ENCODE assay signal across 19 cellular contexts in the genomic region with DNA sequence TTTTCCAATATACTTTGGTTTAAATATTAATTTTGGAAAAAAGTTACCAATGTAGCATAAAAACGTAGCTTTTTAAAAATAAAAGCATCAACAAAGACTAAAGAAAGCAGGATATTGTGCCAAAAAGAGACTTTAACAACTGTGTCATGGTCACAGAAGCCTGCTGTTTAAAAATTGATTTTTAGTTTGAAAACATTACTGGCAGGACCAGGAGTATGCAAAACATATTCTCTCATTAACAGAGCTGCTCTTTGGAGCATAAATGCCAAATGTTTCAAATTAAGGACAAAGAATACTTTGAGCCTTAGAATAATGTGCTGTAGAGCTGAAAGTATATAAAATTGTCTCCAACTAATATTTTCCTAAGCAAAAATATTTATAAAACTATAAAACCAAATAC.
DNase-seq lines count a peak whose midpoint lies in the region; ATAC-seq and TF ChIP-seq lines count a peak whose summit lies in the region.
"Had no signal": no experiment of that assay in that cellular context is flagged by ENCODE, and none has a peak within 500 bp of the region (broad histone marks: within the 10 kb centered on the region; RNA-seq: fewer than 3 reads in every experiment).

No MANE protein-coding gene starts in this region.

- H3K27me3 Mint-ChIP-seq in type B pancreatic cell: no peaks in the 10 kb centered on the region
- H3K27me3 Mint-ChIP-seq in activated naive CD8-positive, alpha-beta T cell treated with anti-CD3 and anti-CD28 coated beads for 36 hours: no peaks in the 10 kb centered on the region

- DNase-seq in type B pancreatic cell (ENCODE audit: extremely low spot score, unreplicated experiment) (no peak), NCI-H774 (lab: John Stamatoyannopoulos, UW) (no peak)
- DNase-seq in activated naive CD8-positive, alpha-beta T cell treated with anti-CD3 and anti-CD28 coated beads for 36 hours: no peak
- DNase-seq: activated CD4-positive, alpha-beta T cell treated with anti-CD3 and anti-CD28 coated beads for 4 hours; activated gamma-delta T cell; anterior cingulate cortex; effector memory CD4-positive, alpha-beta T cell; glutamatergic neuron; NCI-H146; NCI-H226; occipital lobe; right lobe of liver; stimulated activated naive CD8-positive, alpha-beta T cell treated with anti-CD3 and anti-CD28 coated beads, Interleukin-15, Interleukin-2, amounts not matched to agents 100 U/mL and 50 U/mL, for 24 hours; trophoblast cell had no signal

- H3K4me1 Mint-ChIP-seq in type B pancreatic cell (ENCODE audit: unreplicated experiment): peaks cover 8% of the 10 kb centered on the region
- H3K4me1 Mint-ChIP-seq in activated naive CD8-positive, alpha-beta T cell treated with anti-CD3 and anti-CD28 coated beads for 36 hours: peaks cover 2% of the 10 kb centered on the region

- H3K36me3 Mint-ChIP-seq in type B pancreatic cell: no peaks in the 10 kb centered on the region
- H3K36me3 Mint-ChIP-seq in activated naive CD8-positive, alpha-beta T cell treated with anti-CD3 and anti-CD28 coated beads for 36 hours: no peaks in the 10 kb centered on the region

- H3K4me3 Mint-ChIP-seq in type B pancreatic cell: no peak overlapping the region
- no peak overlapping the region for H3K4me3 Mint-ChIP-seq in activated naive CD8-positive, alpha-beta T cell treated with anti-CD3 and anti-CD28 coated beads for 36 hours

- peaks cover 12% of the 10 kb centered on the region for H3K9me3 Mint-ChIP-seq in type B pancreatic cell
- H3K9me3 Mint-ChIP-seq in activated naive CD8-positive, alpha-beta T cell treated with anti-CD3 and anti-CD28 coated beads for 36 hours: no peaks in the 10 kb centered on the region

- H3K27ac Mint-ChIP-seq in type B pancreatic cell: no peak overlapping the region
- no peak overlapping the region for H3K27ac Mint-ChIP-seq in activated naive CD8-positive, alpha-beta T cell treated with anti-CD3 and anti-CD28 coated beads for 36 hours

- TF ChIP-seq CTCF in type B pancreatic cell (conservative IDR thresholded peaks at IDR 0.05): no peak

- peak; percentile 72 for ATAC-seq in GM18511 (IDR thresholded peaks at IDR 0.05; ENCODE audit: unreplicated experiment)
- ATAC-seq in GM21447 (IDR thresholded peaks at IDR 0.05; ENCODE audit: unreplicated experiment): peak; percentile 64
- ATAC-seq in HG02981 (IDR thresholded peaks at IDR 0.05; ENCODE audit: unreplicated experiment): peak; percentile 69
- ATAC-seq in HG03521 (IDR thresholded peaks at IDR 0.05; ENCODE audit: unreplicated experiment): peak; percentile 50
- ATAC-seq in activated CD4-positive, CD25-positive, alpha-beta regulatory T cell treated with anti-CD3 and anti-CD28 coated beads, Interleukin-2, amount 50 U/mL, for 24 hours: no peak
- ATAC-seq: right lobe of liver; stimulated activated naive CD8-positive, alpha-beta T cell treated with anti-CD3 and anti-CD28 coated beads, Interleukin-15, Interleukin-2, amounts not matched to agents 100 U/mL and 50 U/mL, for 24 hours had no signal

Comparison
In these comparisons a context has a peak if more than half of its experiments do, and no peak if none do; other contexts are left out.
1. ATAC-seq: peak in GM18511 (single experiment), GM21447 (single experiment), HG02981 (single experiment) and HG03521 (single experiment); none in activated CD4-positive, CD25-positive, alpha-beta regulatory T cell treated with anti-CD3 and anti-CD28 coated beads, Interleukin-2, amount 50 U/mL, for 24 hours (0 of 2).